20 cellular contexts compared by ENCODE assay signal in the genomic region with DNA sequence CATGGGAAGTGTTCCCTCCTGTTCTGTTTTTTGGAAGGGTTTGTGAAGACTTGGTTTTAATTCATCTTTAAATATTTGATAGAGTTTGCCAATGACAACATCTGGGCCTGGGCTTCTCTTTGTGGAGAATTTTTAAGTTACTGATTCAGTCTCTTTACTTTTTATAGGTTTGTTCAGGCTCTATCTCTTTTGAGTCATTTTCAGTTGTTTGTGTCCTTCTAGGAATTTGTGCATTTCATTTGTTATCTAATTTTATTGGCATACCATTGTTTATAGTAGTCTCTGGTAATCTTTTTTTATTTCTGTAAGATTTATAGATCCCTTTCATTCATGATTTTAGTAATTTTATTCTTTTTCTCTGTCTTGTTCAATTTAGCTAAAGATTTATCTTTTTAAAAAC. TPM values are rescaled to one million over a fixed set of nuclear protein-coding genes. Genes with fewer than 3 reads are reported as not detected.
"Had no signal": no experiment of that assay in that cellular context is flagged by ENCODE, and none has a peak within 500 bp of the region (broad histone marks: within the 10 kb centered on the region; RNA-seq: fewer than 3 reads in every experiment).

No MANE protein-coding gene starts in this region.

- DNase-seq: colonic mucosa; dermis blood vessel endothelial cell; esophagus squamous epithelium; foreskin keratinocyte; heart right ventricle; islet precursor cell; mammary epithelial cell; mucosa of descending colon; naive thymus-derived CD8-positive, alpha-beta T cell; psoas muscle; stimulated activated CD4-positive, alpha-beta T cell treated with anti-CD3 and anti-CD28 coated beads, Interleukin-12 subunit alpha, Interleukin-12 subunit beta, amount 100 ng/mL, for 4 hours; stimulated activated naive CD4-positive, alpha-beta T cell; stomach; substantia nigra; transverse colon had no signal

- H3K27ac ChIP-seq: colonic mucosa, esophagus squamous epithelium, foreskin keratinocyte, heart right ventricle, neutrophil, psoas muscle, skin epidermis, stomach, thoracic aorta, transverse colon had no signal

- H3K27me3 Mint-ChIP-seq: naive thymus-derived CD8-positive, alpha-beta T cell had no signal

- H3K4me3 Mint-ChIP-seq: naive thymus-derived CD8-positive, alpha-beta T cell had no signal

- ATAC-seq: foreskin keratinocyte; heart right ventricle; left lobe of liver; mucosa of descending colon; naive thymus-derived CD8-positive, alpha-beta T cell; psoas muscle; sciatic nerve had no signal

- H3K9me3 ChIP-seq: colonic mucosa, esophagus squamous epithelium, mucosa of descending colon, neutrophil, psoas muscle, stomach, thoracic aorta, transverse colon had no signal

- H3K4me1 ChIP-seq: colonic mucosa, esophagus squamous epithelium, foreskin keratinocyte, heart right ventricle, psoas muscle, stomach, transverse colon had no signal

- H3K27me3 ChIP-seq: colonic mucosa, esophagus squamous epithelium, foreskin keratinocyte, heart right ventricle, neutrophil, stomach, transverse colon had no signal

- H3K36me3 ChIP-seq: colonic mucosa, neutrophil, thoracic aorta, transverse colon had no signal

- H3K4me3 ChIP-seq: colonic mucosa, esophagus squamous epithelium, heart right ventricle, mucosa of descending colon, psoas muscle, skin epidermis, stomach, thoracic aorta, transverse colon had no signal

RNA-seq across cellular contexts. Expression of gene ESPNL, which starts 24.7 kb away (rescaled TPM):
- total RNA-seq: dermis blood vessel endothelial cell, sciatic nerve had no signal
- polyA plus RNA-seq: mammary epithelial cell; naive thymus-derived CD8-positive, alpha-beta T cell had no signal
